ENCODE assay signal across 8 cellular contexts in the genomic region with DNA sequence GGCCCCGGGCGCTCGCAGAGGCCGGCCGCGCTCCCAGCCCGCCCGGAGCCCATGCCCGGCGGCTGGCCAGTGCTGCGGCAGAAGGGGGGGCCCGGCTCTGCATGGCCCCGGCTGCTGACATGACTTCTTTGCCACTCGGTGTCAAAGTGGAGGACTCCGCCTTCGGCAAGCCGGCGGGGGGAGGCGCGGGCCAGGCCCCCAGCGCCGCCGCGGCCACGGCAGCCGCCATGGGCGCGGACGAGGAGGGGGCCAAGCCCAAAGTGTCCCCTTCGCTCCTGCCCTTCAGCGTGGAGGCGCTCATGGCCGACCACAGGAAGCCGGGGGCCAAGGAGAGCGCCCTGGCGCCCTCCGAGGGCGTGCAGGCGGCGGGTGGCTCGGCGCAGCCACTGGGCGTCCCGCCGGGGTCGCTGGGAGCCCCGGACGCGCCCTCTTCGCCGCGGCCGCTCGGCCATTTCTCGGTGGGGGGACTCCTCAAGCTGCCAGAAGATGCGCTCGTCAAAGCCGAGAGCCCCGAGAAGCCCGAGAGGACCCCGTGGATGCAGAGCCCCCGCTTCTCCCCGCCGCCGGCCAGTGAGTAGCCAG. TPM values are rescaled to one million over a fixed set of nuclear protein-coding genes. Genes with fewer than 3 reads are reported as not detected.
DNase-seq lines count a peak whose midpoint lies in the region; ATAC-seq and TF ChIP-seq lines count a peak whose summit lies in the region.

No MANE protein-coding gene starts in this region.

- no peak overlapping the region for H3K27ac ChIP-seq in CD8-positive, alpha-beta memory T cell (ENCODE audit: low read depth, low read length)
- H3K27ac ChIP-seq in neural progenitor cell, result no peak overlapping the region

- H2AFZ ChIP-seq in neural progenitor cell (replicated peaks), result no peak overlapping the region

- POLR2A ChIA-PET in CD8-positive, alpha-beta memory T cell (lab: Charles Lee), result no interaction called here

- DNase-seq in CD8-positive, alpha-beta memory T cell, result no peak
- DNase-seq in KBM-7 (peak; percentile 40), endothelial cell (ENCODE audit: low spot score) (peak; percentile 55), neural progenitor cell (ENCODE audit: low spot score) (peak; percentile 43), HuH-7 (ENCODE audit: low spot score) (no peak), NCI-H345 (lab: John Stamatoyannopoulos, UW) (no peak)
- no peak for DNase-seq in activated CD4-positive, CD25-positive, alpha-beta regulatory T cell (lab: John Stamatoyannopoulos, UW)

- H3K4me3 ChIP-seq in CD8-positive, alpha-beta memory T cell (ENCODE audit: low read length), result peak overlapping the region; percentile 59
- peak overlapping the region; percentile 53 for H3K4me3 ChIP-seq in neural progenitor cell

- CTCF ChIA-PET in CD8-positive, alpha-beta memory T cell (lab: Charles Lee), result no interaction called here

- peaks cover 54% of the 10 kb centered on the region for H3F3A ChIP-seq in neural progenitor cell (ENCODE audit: low read depth)

- H3K27me3 ChIP-seq in CD8-positive, alpha-beta memory T cell (ENCODE audit: insufficient read depth, low read length, poor library complexity, severe bottlenecking), result peaks cover 57% of the 10 kb centered on the region
- H3K27me3 ChIP-seq in neural progenitor cell, result peaks cover 99% of the 10 kb centered on the region

- in situ Hi-C loops in KBM-7 (cut with MboI; ENCODE audit: low pct_unique_long_range_greater_than_20kb, low sequenced_read_pairs), result no loop called here

- H3K79me2 ChIP-seq in neural progenitor cell (ENCODE audit: low read depth), result no peaks in the 10 kb centered on the region

- peaks cover 0 to 16% (median 8%) of the 10 kb centered on the region in 5 donors for H3K9me3 Mint-ChIP-seq in CD8-positive, alpha-beta memory T cell
- H3K9me3 Mint-ChIP-seq in endothelial cell (ENCODE audit: unreplicated experiment), result no peaks in the 10 kb centered on the region
- H3K9me3 Mint-ChIP-seq in neural progenitor cell, result peaks cover 3% of the 10 kb centered on the region

- H3K36me3 ChIP-seq in CD8-positive, alpha-beta memory T cell (ENCODE audit: insufficient read depth, low read length), result no peaks in the 10 kb centered on the region
- no peaks in the 10 kb centered on the region for H3K36me3 ChIP-seq in neural progenitor cell

- H3K27me3 Mint-ChIP-seq in CD8-positive, alpha-beta memory T cell, result peaks cover 78 to 81% of the 10 kb centered on the region in 2 donors
- H3K27me3 Mint-ChIP-seq in endothelial cell (ENCODE audit: unreplicated experiment) (peaks cover 42% of the 10 kb centered on the region), neural progenitor cell (ENCODE audit: insufficient read depth, low read depth) (peaks cover 49% of the 10 kb centered on the region)

- peaks cover 9% of the 10 kb centered on the region for H3K4me1 ChIP-seq in CD8-positive, alpha-beta memory T cell (ENCODE audit: insufficient read depth, low read length)
- H3K4me1 ChIP-seq in neural progenitor cell, result peaks cover 57% of the 10 kb centered on the region

- no peak overlapping the region for H3K27ac Mint-ChIP-seq in CD8-positive, alpha-beta memory T cell
- H3K27ac Mint-ChIP-seq in endothelial cell (ENCODE audit: unreplicated experiment) (no peak overlapping the region), neural progenitor cell (no peak overlapping the region)

- H3K4me2 ChIP-seq in neural progenitor cell, result peak overlapping the region; percentile 87

- peaks cover 29 to 51% (median 31%) of the 10 kb centered on the region in 3 donors for H3K4me1 Mint-ChIP-seq in CD8-positive, alpha-beta memory T cell
- H3K4me1 Mint-ChIP-seq in endothelial cell (ENCODE audit: unreplicated experiment) (peaks cover 55% of the 10 kb centered on the region), neural progenitor cell (peaks cover 69% of the 10 kb centered on the region)

- H3K9me3 ChIP-seq in CD8-positive, alpha-beta memory T cell (ENCODE audit: low read length), result no peaks in the 10 kb centered on the region
- no peaks in the 10 kb centered on the region for H3K9me3 ChIP-seq in neural progenitor cell (ENCODE audit: low read depth)

- no peak overlapping the region for H3K9ac ChIP-seq in neural progenitor cell

- no peak for TF ChIP-seq CTCF in endothelial cell (IDR thresholded peaks at IDR 0.05; ENCODE audit: unreplicated experiment)
- no peak for TF ChIP-seq CTCF in neural progenitor cell (IDR thresholded peaks at IDR 0.05)

- H4K20me1 ChIP-seq in neural progenitor cell (ENCODE audit: low read depth), result peaks cover 95% of the 10 kb centered on the region

- no peak overlapping the region for H3K4me3 Mint-ChIP-seq in CD8-positive, alpha-beta memory T cell
- H3K4me3 Mint-ChIP-seq in endothelial cell (ENCODE audit: unreplicated experiment), result no peak overlapping the region
- peak overlapping the region; percentile 68 for H3K4me3 Mint-ChIP-seq in neural progenitor cell

- ATAC-seq in GM21528 (IDR thresholded peaks at IDR 0.05; ENCODE audit: low FRiP score, unreplicated experiment), result peak; percentile 45

- no peaks in the 10 kb centered on the region for H3K36me3 Mint-ChIP-seq in CD8-positive, alpha-beta memory T cell
- H3K36me3 Mint-ChIP-seq in endothelial cell (ENCODE audit: low read depth, unreplicated experiment) (peaks cover 30% of the 10 kb centered on the region), neural progenitor cell (peaks cover 28% of the 10 kb centered on the region)

RNA-seq across cellular contexts. Expression of a gene that starts 0.4 kb away (rescaled TPM):
- total RNA-seq in CD8-positive, alpha-beta memory T cell, result under 1 TPM; 0.11 to 0.24 TPM
- not detected for polyA plus RNA-seq in CD8-positive, alpha-beta memory T cell
- total RNA-seq in endothelial cell (ENCODE audit: unreplicated experiment) (17.4 TPM), neural progenitor cell (ENCODE audit: low replicate concordance) (0.65 TPM in 1 of 2 replicates, not detected in the other)

Comparison
In these comparisons a context has a peak if more than half of its experiments do, and no peak if none do; other contexts are left out.
1. DNase-seq: peak in KBM-7 (single experiment), endothelial cell (single experiment) and neural progenitor cell (single experiment); none in CD8-positive, alpha-beta memory T cell (0 of 5), HuH-7 (single experiment), NCI-H345 (single experiment) and activated CD4-positive, CD25-positive, alpha-beta regulatory T cell (0 of 4).
2. RNA of a gene that starts 0.4 kb away (total RNA-seq): 17.4 TPM in endothelial cell (single experiment); 0.11 to 0.24 TPM in CD8-positive, alpha-beta memory T cell and 0.65 TPM in neural progenitor cell; every median in the first group is over 10 times any median in the second.